Comparison of ENCODE assay signal across 12 cellular contexts in genomic region chr5:129172561-129172960, GRCh38.
DNase-seq lines count a peak whose midpoint lies in the region; ATAC-seq and TF ChIP-seq lines count a peak whose summit lies in the region.
"Had no signal": no experiment of that assay in that cellular context is flagged by ENCODE, and none has a peak within 500 bp of the region (broad histone marks: within the 10 kb centered on the region; RNA-seq: fewer than 3 reads in every experiment).

No MANE protein-coding gene starts in this region.

- no peaks in the 10 kb centered on the region for H3K4me1 Mint-ChIP-seq in activated naive CD8-positive, alpha-beta T cell treated with anti-CD3 and anti-CD28 coated beads for 36 hours

- H3K27me3 ChIP-seq in esophagus muscularis mucosa: no peaks in the 10 kb centered on the region
- H3K27me3 ChIP-seq in neural cell (ENCODE audit: insufficient read depth, low read depth, low read length): no peaks in the 10 kb centered on the region
- H3K27me3 ChIP-seq: stomach had no signal

- no peak for ATAC-seq in GM18867 (IDR thresholded peaks at IDR 0.05; ENCODE audit: unreplicated experiment)

- CTCF ChIA-PET in GM10248 (lab: Yijun Ruan, JAX): no interaction called here

- H3K27ac Mint-ChIP-seq in activated naive CD8-positive, alpha-beta T cell treated with anti-CD3 and anti-CD28 coated beads for 36 hours: no peak overlapping the region

- intact Hi-C loops in esophagus muscularis mucosa (cut with DNase I): loop anchor here (5.0 kb wide), 1 partner anchor 595 kb away; no protein-coding TSS in a partner anchor

- H3K9me2 ChIP-seq in neural cell (ENCODE audit: insufficient read depth, low read length): no peaks in the 10 kb centered on the region

- POLR2A ChIA-PET in GM10248 (lab: Yijun Ruan, JAX): no interaction called here

- peak; percentile 62 for TF ChIP-seq RAD21 in neural cell (conservative IDR thresholded peaks at IDR 0.05)

- no peak overlapping the region for H3K4me2 ChIP-seq in neural cell (ENCODE audit: low read length)

- no peak overlapping the region for H3K4me3 ChIP-seq in esophagus muscularis mucosa
- no peak overlapping the region for H3K4me3 ChIP-seq in neural cell (ENCODE audit: low read length)
- H3K4me3 ChIP-seq: stomach had no signal

- no peak overlapping the region for H3K4me3 Mint-ChIP-seq in activated naive CD8-positive, alpha-beta T cell treated with anti-CD3 and anti-CD28 coated beads for 36 hours

- no peak overlapping the region for H2AFZ ChIP-seq in neural cell (ENCODE audit: low read depth, low read length)

- H3K9me3 Mint-ChIP-seq in activated naive CD8-positive, alpha-beta T cell treated with anti-CD3 and anti-CD28 coated beads for 36 hours: no peaks in the 10 kb centered on the region

- TF ChIP-seq CTCF in GM10248 (IDR thresholded peaks at IDR 0.05; ENCODE audit: control extremely low read depth, extremely low read depth, low read depth, missing control alignments): peak; percentile 0
- peak in 2 of 3 experiments; percentile 15 to 17 for TF ChIP-seq CTCF in esophagus muscularis mucosa (IDR thresholded peaks at IDR 0.05)
- TF ChIP-seq CTCF in neural cell (IDR thresholded peaks at IDR 0.05; ENCODE audit: poor library complexity, severe bottlenecking): peak; percentile 57

- H3K36me3 Mint-ChIP-seq in activated naive CD8-positive, alpha-beta T cell treated with anti-CD3 and anti-CD28 coated beads for 36 hours: no peaks in the 10 kb centered on the region

- no peak for DNase-seq in GM10248 (ENCODE audit: extremely low spot score)
- DNase-seq in NCI-H526 treated with DMSO at 0.1 percent for 48 hours (lab: John Stamatoyannopoulos, UW): peak; percentile 36
- no peak for DNase-seq in esophagus muscularis mucosa (ENCODE audit: extremely low spot score)
- no peak for DNase-seq in D341Med (ENCODE audit: low spot score)
- DNase-seq in activated naive CD8-positive, alpha-beta T cell treated with anti-CD3 and anti-CD28 coated beads for 36 hours: no peak
- no peak for DNase-seq in NCI-H226
- DNase-seq: activated CD8-positive, alpha-beta memory T cell treated with anti-CD3 and anti-CD28 coated beads for 24 hours; GOT3; NCI-H1930; stomach had no signal

- H3K27ac ChIP-seq in esophagus muscularis mucosa (replicated peaks in 1 of 4) (no peak overlapping the region), neural cell (ENCODE audit: low read length) (no peak overlapping the region)
- H3K27ac ChIP-seq: stomach had no signal

- H3K36me3 ChIP-seq in esophagus muscularis mucosa (no peaks in the 10 kb centered on the region), neural cell (ENCODE audit: insufficient read depth, low read length) (no peaks in the 10 kb centered on the region)
- H3K36me3 ChIP-seq: stomach had no signal

- H3K79me2 ChIP-seq in neural cell (replicated peaks; ENCODE audit: insufficient read depth, low read length): no peaks in the 10 kb centered on the region

- H3K4me1 ChIP-seq in esophagus muscularis mucosa: peaks cover 0 to 6% (median 2%) of the 10 kb centered on the region in 4 donors
- H3K4me1 ChIP-seq: stomach had no signal

- H3K9me3 ChIP-seq in esophagus muscularis mucosa (no peaks in the 10 kb centered on the region), neural cell (ENCODE audit: low read length) (no peaks in the 10 kb centered on the region)
- H3K9me3 ChIP-seq: stomach had no signal

- no peak for TF ChIP-seq POLR2A in esophagus muscularis mucosa (IDR thresholded peaks at IDR 0.05; ENCODE audit: low read depth)

- H3K9ac ChIP-seq in neural cell (ENCODE audit: low read length): no peak overlapping the region

- TF ChIP-seq EP300 in esophagus muscularis mucosa (IDR thresholded peaks at IDR 0.05) (no peak), neural cell (conservative IDR thresholded peaks at IDR 0.05; ENCODE audit: poor library complexity, severe bottlenecking) (no peak)

- no peaks in the 10 kb centered on the region for H3F3A ChIP-seq in neural cell (ENCODE audit: insufficient read depth, low read length, poor library complexity, severe bottlenecking)

- H3K27me3 Mint-ChIP-seq in activated naive CD8-positive, alpha-beta T cell treated with anti-CD3 and anti-CD28 coated beads for 36 hours: no peaks in the 10 kb centered on the region

- H4K20me1 ChIP-seq in neural cell (ENCODE audit: insufficient read depth): no peaks in the 10 kb centered on the region

TF ChIP-seq in neural cell, 6 proteins besides CTCF, POLR2A, EP300 and RAD21:
- TF ChIP-seq SMC3 (conservative IDR thresholded peaks at IDR 0.05; ENCODE audit: poor library complexity) (peak; percentile 62), EZH2 (IDR thresholded peaks at IDR 0.05; ENCODE audit: borderline replicate concordance, insufficient read depth, low read length, poor library complexity, severe bottlenecking) (no peak)

Comparison
In these comparisons a context has a peak if more than half of its experiments do, and no peak if none do; other contexts are left out.
1. CTCF ChIP-seq: peak in every context shown above with its lines; median percentile 57 in neural cell; 16 in esophagus muscularis mucosa; 0 in GM10248.